Comparison of ENCODE assay signal across 8 cellular contexts in genomic region chr7:35694784-35695627, GRCh38. TPM values are rescaled to one million over a fixed set of nuclear protein-coding genes. Genes with fewer than 3 reads are reported as not detected.
A peak's percentile ranks its signal among the peaks of the same experiment; 100 is the strongest.
DNase-seq lines count a peak whose midpoint lies in the region; ATAC-seq and TF ChIP-seq lines count a peak whose summit lies in the region.

A gene with protein sequence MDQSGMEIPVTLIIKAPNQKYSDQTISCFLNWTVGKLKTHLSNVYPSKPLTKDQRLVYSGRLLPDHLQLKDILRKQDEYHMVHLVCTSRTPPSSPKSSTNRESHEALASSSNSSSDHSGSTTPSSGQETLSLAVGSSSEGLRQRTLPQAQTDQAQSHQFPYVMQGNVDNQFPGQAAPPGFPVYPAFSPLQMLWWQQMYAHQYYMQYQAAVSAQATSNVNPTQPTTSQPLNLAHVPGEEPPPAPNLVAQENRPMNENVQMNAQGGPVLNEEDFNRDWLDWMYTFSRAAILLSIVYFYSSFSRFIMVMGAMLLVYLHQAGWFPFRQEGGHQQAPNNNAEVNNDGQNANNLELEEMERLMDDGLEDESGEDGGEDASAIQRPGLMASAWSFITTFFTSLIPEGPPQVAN (minus strand): TSS chr7:35695135. CDS start chr7:35694330, 805 bp downstream.

- TF ChIP-seq CTCF in CD14-positive monocyte (IDR thresholded peaks at IDR 0.05) = no peak

- peak; percentile 90 for DNase-seq in CD14-positive monocyte (ENCODE audit: low spot score)
- peak; percentile 96 for DNase-seq in NCI-H748 (lab: John Stamatoyannopoulos, UW; ENCODE audit: unreplicated experiment)
- peak; percentile 91 for DNase-seq in activated CD4-positive, alpha-beta T cell treated with anti-CD3 and anti-CD28 coated beads, Interleukin-2, amount 50 U/mL, for 1 hour
- DNase-seq in cortex of kidney (lab: John Stamatoyannopoulos, UW) = peak; percentile 27
- DNase-seq in left kidney (ENCODE audit: low read depth, low spot score) = peak; percentile 97
- DNase-seq in stimulated activated CD4-positive, alpha-beta T cell treated with anti-CD3 and anti-CD28 coated beads, Interleukin-1b, Interleukin-23, amount 100 ng/mL, for 48 hours = peak; percentile 91

- peaks cover 0 to 2% (median 0%) of the 10 kb centered on the region in 3 donors for H3K27me3 Mint-ChIP-seq in CD14-positive monocyte (ENCODE audit: low read depth in 3 of 3)

- H3K27ac Mint-ChIP-seq in CD14-positive monocyte = peak within 1 kb of the TSS; percentile 93 to 98 (median 97)

- peak within 1 kb of the TSS; percentile 96 to 97 for H3K4me3 Mint-ChIP-seq in CD14-positive monocyte

- ATAC-seq in GM19395 (IDR thresholded peaks at IDR 0.05; ENCODE audit: unreplicated experiment) = peak; percentile 88
- ATAC-seq in HG03558 (IDR thresholded peaks at IDR 0.05; ENCODE audit: extremely low read depth, unreplicated experiment) = peak; percentile 76

- H3K36me3 Mint-ChIP-seq in CD14-positive monocyte = peaks cover 11 to 18% of the 10 kb centered on the region in 2 donors

- intact Hi-C loops in CD14-positive monocyte (cut with micrococcal nuclease) = loop anchor here (5.0 kb wide), 1 partner anchor 107 kb away; the partner anchor contains the start of gene SEPTIN7 (in 2 of the 2)

- H3K4me1 Mint-ChIP-seq in CD14-positive monocyte = peaks cover 64% of the 10 kb centered on the region

- peaks cover 0 to 14% (median 4%) of the 10 kb centered on the region in 7 donors for H3K9me3 Mint-ChIP-seq in CD14-positive monocyte

RNA-seq across cellular contexts. Expression of the gene that starts here (rescaled TPM):
- polyA plus RNA-seq in CD14-positive monocyte = 10 to 100 TPM; 36.1 to 40.9 TPM

Comparison
In these comparisons a context has a peak if more than half of its experiments do, and no peak if none do; other contexts are left out.
1. Peak in every context shown above with its lines: DNase-seq and ATAC-seq.
2. DNase-seq: peak in every context shown above with its lines; median percentile 97 in left kidney; 96 in NCI-H748; 91 in activated CD4-positive, alpha-beta T cell treated with anti-CD3 and anti-CD28 coated beads, Interleukin-2, amount 50 U/mL, for 1 hour; 91 in stimulated activated CD4-positive, alpha-beta T cell treated with anti-CD3 and anti-CD28 coated beads, Interleukin-1b, Interleukin-23, amount 100 ng/mL, for 48 hours; 90 in CD14-positive monocyte; 27 in cortex of kidney.